ENCODE assay signal across 8 cellular contexts in the genomic region with DNA sequence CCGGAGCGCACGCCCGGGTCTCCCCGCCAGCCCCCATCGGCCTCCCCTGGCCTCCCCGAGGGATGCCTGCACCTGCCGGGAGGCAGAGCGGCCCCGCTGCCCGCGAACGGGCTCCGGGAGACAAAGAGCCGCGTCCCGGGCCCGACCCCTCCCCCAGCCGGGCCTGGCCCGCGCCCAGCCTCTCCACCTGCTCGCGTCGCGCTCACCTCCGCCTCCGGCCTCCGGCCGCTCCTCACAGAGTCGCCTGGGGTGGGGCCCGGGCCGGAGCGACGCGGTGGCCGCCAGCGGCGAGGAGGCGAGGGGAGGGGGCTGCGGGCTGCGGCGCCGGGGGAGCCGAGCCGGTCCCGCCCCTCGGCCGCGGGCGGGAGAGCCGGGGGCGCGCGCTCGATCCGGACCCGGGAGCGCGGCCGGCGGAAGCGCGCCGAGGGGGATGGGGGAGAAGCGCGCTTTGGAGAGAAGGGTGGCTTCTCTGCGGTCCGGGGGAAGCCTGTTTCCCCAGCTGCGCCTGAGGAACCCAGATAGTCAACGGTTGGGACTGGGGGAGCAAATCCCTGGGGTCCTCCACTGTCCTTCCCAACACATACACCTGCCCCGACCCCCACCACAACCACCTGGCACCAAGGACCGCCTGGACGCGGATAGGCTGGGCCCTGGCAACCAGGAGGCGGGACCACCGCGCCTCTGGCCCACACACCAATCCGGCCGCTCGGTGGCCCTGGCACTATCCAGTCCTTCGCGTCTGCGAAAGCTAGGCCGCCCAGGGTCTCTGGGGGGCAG. TPM values are rescaled to one million over a fixed set of nuclear protein-coding genes. Genes with fewer than 3 reads are reported as not detected.
A peak's percentile ranks its signal among the peaks of the same experiment; 100 is the strongest.
DNase-seq lines count a peak whose midpoint lies in the region; ATAC-seq, FAIRE-seq and TF ChIP-seq lines count a peak whose summit lies in the region.

TSS of gene PRR36 (minus strand) at position 311 of the 777 bp plus-strand sequence. CDS start 701 bp downstream, outside the sequence.

- CTCF ChIA-PET in A549 (lab: Yijun Ruan, JAX), result interaction anchor here (1.1 kb wide), 2 partner anchors 21 to 28 kb away, joined by 3 to 5 read pairs; no protein-coding TSS in a partner anchor

- no peak for FAIRE-seq in A549 (lab: Jason Lieb, UNC)

- peaks cover 60% of the 10 kb centered on the region for H3K27me3 Mint-ChIP-seq in dendritic cell treated with granulocyte-macrophage colony-stimulating factor and Interleukin-4, amounts not matched to agents 40 ng/mL and 50 ng/mL, for 4 days
- peaks cover 56% of the 10 kb centered on the region for H3K27me3 Mint-ChIP-seq in nephron progenitor cell (ENCODE audit: low read depth, poor library complexity)

- H3K27me3 ChIP-seq in H7 (ENCODE audit: control insufficient read depth, insufficient read depth, low read length) (peaks cover 26% of the 10 kb centered on the region), gastroesophageal sphincter (peaks cover 62% of the 10 kb centered on the region)

- H3K36me3 Mint-ChIP-seq in dendritic cell treated with granulocyte-macrophage colony-stimulating factor and Interleukin-4, amounts not matched to agents 40 ng/mL and 50 ng/mL, for 4 days (ENCODE audit: low read depth), result no peaks in the 10 kb centered on the region
- H3K36me3 Mint-ChIP-seq in nephron progenitor cell (ENCODE audit: low read depth), result no peaks in the 10 kb centered on the region

- H3K4me3 ChIP-seq in A549 (peak within 1 kb of the TSS; percentile 86), H7 (ENCODE audit: insufficient read depth, low read depth, low read length) (peak within 1 kb of the TSS; percentile 65), gastroesophageal sphincter (peak within 1 kb of the TSS in 1 of 2 donors; percentile 43)

- POLR2A ChIA-PET in A549 (lab: Yijun Ruan, JAX), result interaction anchor here (1.0 kb wide), 1 partner anchor 14 kb away, joined by 3 read pairs; the partner anchor contains the start of gene LRRC8E

- peak within 1 kb of the TSS; percentile 46 for H3K4me3 Mint-ChIP-seq in dendritic cell treated with granulocyte-macrophage colony-stimulating factor and Interleukin-4, amounts not matched to agents 40 ng/mL and 50 ng/mL, for 4 days
- peak within 1 kb of the TSS; percentile 87 for H3K4me3 Mint-ChIP-seq in nephron progenitor cell

- no peaks in the 10 kb centered on the region for H3K9me3 Mint-ChIP-seq in dendritic cell treated with granulocyte-macrophage colony-stimulating factor and Interleukin-4, amounts not matched to agents 40 ng/mL and 50 ng/mL, for 4 days
- no peaks in the 10 kb centered on the region for H3K9me3 Mint-ChIP-seq in nephron progenitor cell

- no peaks in the 10 kb centered on the region for H3K36me3 ChIP-seq in H7 (replicated peaks; ENCODE audit: control insufficient read depth, insufficient read depth, low read length)
- no peaks in the 10 kb centered on the region for H3K36me3 ChIP-seq in gastroesophageal sphincter

- no CpG with 5 or more reads among the region's 84 CpGs for WGBS in A549 (ENCODE audit: missing lambda C conversion rate)
- no CpG with 5 or more reads among the region's 84 CpGs for WGBS in gastroesophageal sphincter (ENCODE audit: low coverage in 1 of 2), 2 donors

- no peak for TF ChIP-seq RAD21 in A549 (conservative IDR thresholded peaks at IDR 0.05 in 1 of 2, IDR thresholded peaks at IDR 0.05 in 1 of 2)

- H3K9me3 ChIP-seq in A549, result no peaks in the 10 kb centered on the region
- no peaks in the 10 kb centered on the region for H3K9me3 ChIP-seq in gastroesophageal sphincter

- intact Hi-C loops in dendritic cell treated with granulocyte-macrophage colony-stimulating factor and Interleukin-4, amounts not matched to agents 40 ng/mL and 50 ng/mL, for 4 days (cut with micrococcal nuclease), result no loop called here

- no peak for TF ChIP-seq CTCF in A549 (IDR thresholded peaks at IDR 0.05)
- TF ChIP-seq CTCF in nephron progenitor cell (IDR thresholded peaks at IDR 0.05), result no peak
- TF ChIP-seq CTCF in gastroesophageal sphincter (IDR thresholded peaks at IDR 0.05), result no peak

- ATAC-seq in A549 (peak in 1 of 2 experiments; percentile 16; a peak in 1 of 6 replicates), GM19023 (IDR thresholded peaks at IDR 0.05; ENCODE audit: unreplicated experiment) (no peak), gastroesophageal sphincter (no peak)

- H3K4me1 ChIP-seq in A549 (peaks cover 27% of the 10 kb centered on the region), gastroesophageal sphincter (peaks cover 0 to 53% (median 21%) of the 10 kb centered on the region in 3 donors)

- DNase-seq in A549 (ENCODE audit: low read depth in 1 of 2, low spot score in 1 of 2) (peak in 1 of 2 experiments; percentile 56), H7 (peak; percentile 88), NCI-H82 (lab: John Stamatoyannopoulos, UW) (peak; percentile 91), nephron progenitor cell (peak; percentile 77), HuH-7.5 (ENCODE audit: low spot score) (no peak)

- H3K27ac ChIP-seq in A549, result peak within 1 kb of the TSS; percentile 78 to 87
- H3K27ac ChIP-seq in gastroesophageal sphincter, result no peak within 1 kb of the TSS

- no peak within 1 kb of the TSS for H3K27ac Mint-ChIP-seq in dendritic cell treated with granulocyte-macrophage colony-stimulating factor and Interleukin-4, amounts not matched to agents 40 ng/mL and 50 ng/mL, for 4 days
- H3K27ac Mint-ChIP-seq in nephron progenitor cell, result no peak within 1 kb of the TSS

- H3K4me2 ChIP-seq in A549, result peak within 1 kb of the TSS; percentile 99

- no peak for TF ChIP-seq POLR2A in A549 (IDR thresholded peaks at IDR 0.05; ENCODE audit: low read length)
- no peak for TF ChIP-seq POLR2A in gastroesophageal sphincter (IDR thresholded peaks at IDR 0.05)

- peaks cover 39% of the 10 kb centered on the region for H3K4me1 Mint-ChIP-seq in dendritic cell treated with granulocyte-macrophage colony-stimulating factor and Interleukin-4, amounts not matched to agents 40 ng/mL and 50 ng/mL, for 4 days (ENCODE audit: low read depth)
- peaks cover 22% of the 10 kb centered on the region for H3K4me1 Mint-ChIP-seq in nephron progenitor cell

- TF ChIP-seq EP300 in A549 (IDR thresholded peaks at IDR 0.05) (no peak), gastroesophageal sphincter (IDR thresholded peaks at IDR 0.05) (no peak)

TF ChIP-seq in A549, 52 proteins besides CTCF, POLR2A, EP300 and RAD21:
- no peak for TF ChIP-seq MAFK (IDR thresholded peaks at IDR 0.05; ENCODE audit: partially characterized antibody)
- no peak for TF ChIP-seq FOSB (CRISPR knock-in tag; IDR thresholded peaks at IDR 0.05)
- TF ChIP-seq MAZ (IDR thresholded peaks at IDR 0.05; ENCODE audit: borderline replicate concordance, low read depth, low read length), result no peak
- TF ChIP-seq JUN (IDR thresholded peaks at IDR 0.05), result no peak
- TF ChIP-seq GATA3 (IDR thresholded peaks at IDR 0.05; ENCODE audit: borderline replicate concordance), result no peak
- TF ChIP-seq HOXB13 (CRISPR knock-in tag; IDR thresholded peaks at IDR 0.05; ENCODE audit: low read depth), result no peak
- TF ChIP-seq MAX (IDR thresholded peaks at IDR 0.05), result no peak
- TF ChIP-seq FOXS1 (CRISPR knock-in tag; IDR thresholded peaks at IDR 0.05), result no peak
- TF ChIP-seq CHD4 (IDR thresholded peaks at IDR 0.05; ENCODE audit: borderline replicate concordance), result no peak
- no peak for TF ChIP-seq RFX5 (IDR thresholded peaks at IDR 0.05)
- TF ChIP-seq KDM5A (IDR thresholded peaks at IDR 0.05), result no peak
- TF ChIP-seq EHF (CRISPR knock-in tag; IDR thresholded peaks at IDR 0.05), result no peak
- TF ChIP-seq BCL3 (IDR thresholded peaks at IDR 0.05), result no peak
- no peak for TF ChIP-seq PBX3 (IDR thresholded peaks at IDR 0.05)
TF ChIP-seq in A549: peak in this region for 0.

RNA-seq across cellular contexts. Expression of gene PRR36, which starts in this region (rescaled TPM):
- polyA plus RNA-seq in A549 (2011; rRNA removed), result 0.04 and 0.05 TPM in 2 replicates
- 0.12 and 0.21 TPM in 2 replicates for polyA plus RNA-seq in A549 (2012; cell fraction: cytosol; rRNA removed)
- polyA plus RNA-seq in A549 (2012; cell fraction: nucleus; rRNA removed), result 0.37 and 0.41 TPM in 2 replicates
- polyA plus RNA-seq in A549 (2017; fragmentation: RNase III; extraction: RNeasy Plus Mini Kit Qiagen cat#74134 plus additional on column Dnase treatment), result 0.22 to 0.35 TPM (median 0.30 TPM) in 3 replicates
- polyA minus RNA-seq in A549 (2011; rRNA and poly(A)+ RNA removed), result 0.12 TPM in 1 of 2 replicates, not detected in the other
- 0.14 and 0.22 TPM in 2 replicates for total RNA-seq in H7 (2014; rRNA removed; shearing (Covaris generic))
- not detected for total RNA-seq in gastroesophageal sphincter

Comparison
In these comparisons a context has a peak if more than half of its experiments do, and no peak if none do; other contexts are left out.
1. Peak in DNase-seq and H3K4me3 ChIP-seq in H7; RNA of the gene not detected or under 1 TPM.
2. H3K27ac ChIP-seq: peak in A549 (2 of 2); none in gastroesophageal sphincter (0 of 4).